ENCODE assay signal across 13 cellular contexts in genomic region chr12:49566361-49566760, GRCh38. TPM values are rescaled to one million over a fixed set of nuclear protein-coding genes. Genes with fewer than 3 reads are reported as not detected.
A peak's percentile ranks its signal among the peaks of the same experiment; 100 is the strongest.
DNase-seq lines count a peak whose midpoint lies in the region; ATAC-seq and TF ChIP-seq lines count a peak whose summit lies in the region.
"Had no signal": no experiment of that assay in that cellular context is flagged by ENCODE, and none has a peak within 500 bp of the region (broad histone marks: within the 10 kb centered on the region; RNA-seq: fewer than 3 reads in every experiment).

No MANE protein-coding gene starts in this region.

- H3K4me1 ChIP-seq in adipocyte (ENCODE audit: control insufficient read depth, insufficient read depth, low read length) (peaks cover 19% of the 10 kb centered on the region), lower lobe of right lung (peaks cover 22% of the 10 kb centered on the region)

- H3K27ac Mint-ChIP-seq in stimulated activated naive CD8-positive, alpha-beta T cell treated with anti-CD3 and anti-CD28 coated beads, Interleukin-15, amount 100 ng/mL, for 72 hours: no peak overlapping the region

- H3K27ac ChIP-seq in lower lobe of right lung: no peak overlapping the region

- no peak for DNase-seq in stimulated activated naive CD8-positive, alpha-beta T cell treated with anti-CD3 and anti-CD28 coated beads, Interleukin-15, amount 100 ng/mL, for 72 hours
- no peak for DNase-seq in stimulated activated naive CD8-positive, alpha-beta T cell treated with anti-CD3 and anti-CD28 coated beads, Interleukin-15, Interleukin-2, amounts not matched to agents 100 U/mL and 50 U/mL, for 24 hours
- DNase-seq in adipocyte (ENCODE audit: low read depth) (no peak), lower lobe of right lung (no peak), iPS-NIHi7 (ENCODE audit: extremely low spot score) (no peak), G401 (ENCODE audit: low spot score) (no peak), NOMO-1 treated with dmso at 0.1 percent for 144 hours (lab: John Stamatoyannopoulos, UW; ENCODE audit: unreplicated experiment) (no peak)
- DNase-seq: CD8-positive, alpha-beta T cell; NCI-H1436 treated with DMSO at 0.1 percent for 48 hours; NCI-H82; SW 1271 had no signal

- H3K4me3 Mint-ChIP-seq in stimulated activated naive CD8-positive, alpha-beta T cell treated with anti-CD3 and anti-CD28 coated beads, Interleukin-15, amount 100 ng/mL, for 72 hours: peak overlapping the region; percentile 7 to 34

- H3K36me3 ChIP-seq in adipocyte (ENCODE audit: control insufficient read depth, insufficient read depth, low read length, severe bottlenecking) (peaks cover 38% of the 10 kb centered on the region), lower lobe of right lung (peaks cover 42% of the 10 kb centered on the region)

- intact Hi-C loops in lower lobe of right lung (cut with DNase I): no loop called here

- H3K9me3 ChIP-seq in adipocyte (ENCODE audit: control insufficient read depth, low read length): no peaks in the 10 kb centered on the region
- H3K9me3 ChIP-seq in lower lobe of right lung: no peaks in the 10 kb centered on the region

- in situ Hi-C loops in G401 (cut with HindIII; ENCODE audit: low sequenced_read_pairs): no loop called here

- H3K9me3 Mint-ChIP-seq in stimulated activated naive CD8-positive, alpha-beta T cell treated with anti-CD3 and anti-CD28 coated beads, Interleukin-15, amount 100 ng/mL, for 72 hours: no peaks in the 10 kb centered on the region
- H3K9me3 Mint-ChIP-seq: CD8-positive, alpha-beta T cell; mesothelial cell of epicardium had no signal

- H3K27me3 Mint-ChIP-seq in stimulated activated naive CD8-positive, alpha-beta T cell treated with anti-CD3 and anti-CD28 coated beads, Interleukin-15, amount 100 ng/mL, for 72 hours: no peaks in the 10 kb centered on the region

- TF ChIP-seq CTCF in lower lobe of right lung (IDR thresholded peaks at IDR 0.05): no peak

- H3K4me3 ChIP-seq in adipocyte (ENCODE audit: low read length) (peak overlapping the region; percentile 100), lower lobe of right lung (peak overlapping the region; percentile 98)

- ATAC-seq in stimulated activated naive CD8-positive, alpha-beta T cell treated with anti-CD3 and anti-CD28 coated beads, Interleukin-15, amount 100 ng/mL, for 72 hours: no peak
- no peak for ATAC-seq in stimulated activated naive CD8-positive, alpha-beta T cell treated with anti-CD3 and anti-CD28 coated beads, Interleukin-15, Interleukin-2, amounts not matched to agents 100 U/mL and 50 U/mL, for 24 hours
- no peak for ATAC-seq in lower lobe of right lung
- no peak for ATAC-seq in GM18520 (IDR thresholded peaks at IDR 0.05; ENCODE audit: unreplicated experiment)
- ATAC-seq: CD8-positive, alpha-beta T cell had no signal

- peaks cover 78% of the 10 kb centered on the region for H3K4me1 Mint-ChIP-seq in stimulated activated naive CD8-positive, alpha-beta T cell treated with anti-CD3 and anti-CD28 coated beads, Interleukin-15, amount 100 ng/mL, for 72 hours

- peak overlapping the region; percentile 99 for H3K9ac ChIP-seq in adipocyte (ENCODE audit: low read length)

- H3K27me3 ChIP-seq in adipocyte (replicated peaks; ENCODE audit: control insufficient read depth, insufficient read depth, low read length): no peaks in the 10 kb centered on the region
- no peaks in the 10 kb centered on the region for H3K27me3 ChIP-seq in lower lobe of right lung (ENCODE audit: low read depth)

RNA-seq across cellular contexts. Expression of gene MCRS1, which starts 1.6 kb away (rescaled TPM):
- total RNA-seq in lower lobe of right lung: 50.0 TPM
- 143 and 148 TPM in 2 replicates for total RNA-seq in G401 (2014; rRNA removed; shearing (Covaris generic))

RNA-seq across cellular contexts. Expression of gene KCNH3, which starts 27.5 kb away (rescaled TPM):
- total RNA-seq in lower lobe of right lung: 2.3 TPM
- total RNA-seq in G401 (2014; rRNA removed; shearing (Covaris generic)): 1.7 TPM in 2 replicates

RNA-seq across cellular contexts. Expression of gene FAM186B, which starts 39.1 kb away (rescaled TPM):
- total RNA-seq in lower lobe of right lung: 0.65 TPM
- 0.06 TPM in 1 of 2 replicates, not detected in the other for total RNA-seq in G401 (2014; rRNA removed; shearing (Covaris generic))

RNA-seq across cellular contexts. Expression of gene PRPF40B, which starts 57.0 kb away (rescaled TPM):
- 19.3 TPM for total RNA-seq in lower lobe of right lung
- total RNA-seq in G401 (2014; rRNA removed; shearing (Covaris generic)): 11.2 and 16.4 TPM in 2 replicates
